ENCODE assay signal across 25 cellular contexts in genomic region chr14:102668291-102668873, GRCh38.
DNase-seq lines count a peak whose midpoint lies in the region; ATAC-seq and TF ChIP-seq lines count a peak whose summit lies in the region.
"Had no signal": no experiment of that assay in that cellular context is flagged by ENCODE, and none has a peak within 500 bp of the region (broad histone marks: within the 10 kb centered on the region; RNA-seq: fewer than 3 reads in every experiment).

No MANE protein-coding gene starts in this region.

- in situ Hi-C loops in gastrocnemius medialis (cut with MboI; ENCODE audit: low sequenced_read_pairs in 4 of 4) (no loop called here), ACHN (cut with HindIII; ENCODE audit: low pct_ligation_motif_present, low pct_unique_long_range_greater_than_20kb, low sequenced_read_pairs) (no loop called here)

- no peak for DNase-seq in activated naive CD8-positive, alpha-beta T cell treated with anti-CD3 and anti-CD28 coated beads for 36 hours
- DNase-seq in NCI-H2196 (lab: John Stamatoyannopoulos, UW; ENCODE audit: unreplicated experiment), result peak; percentile 31
- no peak for DNase-seq in PC-3
- no peak for DNase-seq in activated CD8-positive, alpha-beta memory T cell treated with anti-CD3 and anti-CD28 coated beads for 24 hours
- no peak for DNase-seq in gastrocnemius medialis
- no peak for DNase-seq in ACHN
- DNase-seq: activated CD4-positive, CD25-positive, alpha-beta regulatory T cell treated with anti-CD3 and anti-CD28 coated beads, Interleukin-2, amount 50 U/mL, for 72 hours; activated CD8-positive, alpha-beta T cell treated with anti-CD3 and anti-CD28 coated beads for 36 hours; BE2C; caudate nucleus; CD8-positive, alpha-beta memory T cell; dermis blood vessel endothelial cell; DMS153; esophagus squamous epithelium; foreskin melanocyte; NCI-H1694; NCI-H446 treated with DMSO at 0.1 percent for 48 hours; right cardiac atrium; RPMI8226; stimulated activated CD4-positive, alpha-beta T cell treated with anti-CD3 and anti-CD28 coated beads, Interleukin-2, amount 100 ng/mL, for 24 hours had no signal

- H3K27me3 ChIP-seq in PC-3 (ENCODE audit: low read length) (no peaks in the 10 kb centered on the region), gastrocnemius medialis (no peaks in the 10 kb centered on the region)
- H3K27me3 ChIP-seq: BE2C, esophagus squamous epithelium, tibial nerve had no signal

- no peaks in the 10 kb centered on the region for H3K9me3 ChIP-seq in PC-3 (ENCODE audit: low read length)
- H3K9me3 ChIP-seq in gastrocnemius medialis, result no peaks in the 10 kb centered on the region
- H3K9me3 ChIP-seq: BE2C, esophagus squamous epithelium, tibial nerve had no signal

- H3K9ac ChIP-seq in PC-3 (ENCODE audit: low read length), result no peak overlapping the region
- H3K9ac ChIP-seq: parathyroid adenoma had no signal

- H3K4me1 ChIP-seq in PC-3 (ENCODE audit: insufficient read depth, low read length) (no peaks in the 10 kb centered on the region), gastrocnemius medialis (no peaks in the 10 kb centered on the region)
- H3K4me1 ChIP-seq: parathyroid adenoma, tibial nerve had no signal

- peak; percentile 67 for ATAC-seq in PC-3
- no peak for ATAC-seq in gastrocnemius medialis
- ATAC-seq in HG03442 (IDR thresholded peaks at IDR 0.05; ENCODE audit: unreplicated experiment), result no peak
- ATAC-seq: activated CD8-positive, alpha-beta T cell treated with anti-CD3 and anti-CD28 coated beads for 36 hours; GM23338; right cardiac atrium had no signal

- peaks cover 16% of the 10 kb centered on the region for H3K4me1 Mint-ChIP-seq in activated naive CD8-positive, alpha-beta T cell (ENCODE audit: low read depth)
- H3K4me1 Mint-ChIP-seq in activated naive CD8-positive, alpha-beta T cell treated with anti-CD3 and anti-CD28 coated beads for 36 hours, result peaks cover 19% of the 10 kb centered on the region

- intact Hi-C loops in PC-3 (cut with micrococcal nuclease), result no loop called here
- intact Hi-C loops in gastrocnemius medialis (cut with DNase I; ENCODE audit: low total_unique reads), result no loop called here

- no peaks in the 10 kb centered on the region for H3K27me3 Mint-ChIP-seq in activated naive CD8-positive, alpha-beta T cell
- H3K27me3 Mint-ChIP-seq in activated naive CD8-positive, alpha-beta T cell treated with anti-CD3 and anti-CD28 coated beads for 36 hours, result no peaks in the 10 kb centered on the region
- H3K27me3 Mint-ChIP-seq: activated CD8-positive, alpha-beta T cell treated with anti-CD3 and anti-CD28 coated beads for 36 hours; CD8-positive, alpha-beta memory T cell had no signal

- POLR2A ChIA-PET in PC-3 (lab: Charles Lee; ENCODE audit: unreplicated experiment), result no interaction called here

- H3K36me3 ChIP-seq in PC-3 (ENCODE audit: low read depth, low read length) (no peaks in the 10 kb centered on the region), gastrocnemius medialis (no peaks in the 10 kb centered on the region)
- H3K36me3 ChIP-seq: BE2C, esophagus squamous epithelium, tibial nerve had no signal

- no peak overlapping the region for H2AFZ ChIP-seq in PC-3 (ENCODE audit: low read length)
- H2AFZ ChIP-seq: GM23338, parathyroid adenoma had no signal

- no peaks in the 10 kb centered on the region for H3K9me3 Mint-ChIP-seq in activated naive CD8-positive, alpha-beta T cell (ENCODE audit: low read depth)
- H3K9me3 Mint-ChIP-seq in activated naive CD8-positive, alpha-beta T cell treated with anti-CD3 and anti-CD28 coated beads for 36 hours, result peaks cover 5% of the 10 kb centered on the region
- H3K9me3 Mint-ChIP-seq: GM23338 had no signal

- peaks cover 8% of the 10 kb centered on the region for H3K36me3 Mint-ChIP-seq in activated naive CD8-positive, alpha-beta T cell
- H3K36me3 Mint-ChIP-seq in activated naive CD8-positive, alpha-beta T cell treated with anti-CD3 and anti-CD28 coated beads for 36 hours, result peaks cover 14% of the 10 kb centered on the region

- CTCF ChIA-PET in PC-3 (lab: Charles Lee), result interaction anchor here (0.8 kb wide), 1 partner anchor 26 kb away, joined by 3 read pairs; no protein-coding TSS in a partner anchor

- no peaks in the 10 kb centered on the region for H3K9me2 ChIP-seq in PC-3 (replicated peaks; ENCODE audit: low read length)

- TF ChIP-seq CTCF in PC-3 (conservative IDR thresholded peaks at IDR 0.05; ENCODE audit: low read depth, low read length), result no peak
- TF ChIP-seq CTCF in gastrocnemius medialis (IDR thresholded peaks at IDR 0.05 in 4 of 5, conservative IDR thresholded peaks at IDR 0.05 in 1 of 5), result no peak

- H3F3A ChIP-seq in PC-3 (ENCODE audit: low read length, unreplicated experiment), result no peaks in the 10 kb centered on the region

- no TSS peak for BruUV-seq in PC-3 (replicated peaks; lab: Mats Ljungman, UMichigan)

- peak overlapping the region; percentile 41 for H3K27ac Mint-ChIP-seq in activated naive CD8-positive, alpha-beta T cell
- no peak overlapping the region for H3K27ac Mint-ChIP-seq in activated naive CD8-positive, alpha-beta T cell treated with anti-CD3 and anti-CD28 coated beads for 36 hours
- H3K27ac Mint-ChIP-seq: activated CD8-positive, alpha-beta T cell treated with anti-CD3 and anti-CD28 coated beads for 36 hours; GM23338 had no signal

- H3K4me3 ChIP-seq in PC-3 (ENCODE audit: low read length), result no peak overlapping the region
- no peak overlapping the region for H3K4me3 ChIP-seq in gastrocnemius medialis
- H3K4me3 ChIP-seq: esophagus squamous epithelium, GM23338, tibial nerve had no signal

- H3K4me2 ChIP-seq in PC-3 (ENCODE audit: low read length), result no peak overlapping the region
- H3K4me2 ChIP-seq: GM23338 had no signal

- peaks cover 95% of the 10 kb centered on the region for H3K79me2 ChIP-seq in PC-3 (ENCODE audit: low read length)

- H3K27ac ChIP-seq in PC-3 (ENCODE audit: low read length), result no peak overlapping the region
- H3K27ac ChIP-seq in gastrocnemius medialis, result no peak overlapping the region
- H3K27ac ChIP-seq: esophagus squamous epithelium, parathyroid adenoma, tibial nerve had no signal

- TF ChIP-seq POLR2A in gastrocnemius medialis (IDR thresholded peaks at IDR 0.05), result no peak

- H4K20me1 ChIP-seq in PC-3 (ENCODE audit: low read length), result peaks cover 21% of the 10 kb centered on the region

- no peak overlapping the region for H3K4me3 Mint-ChIP-seq in activated naive CD8-positive, alpha-beta T cell
- no peak overlapping the region for H3K4me3 Mint-ChIP-seq in activated naive CD8-positive, alpha-beta T cell treated with anti-CD3 and anti-CD28 coated beads for 36 hours
- H3K4me3 Mint-ChIP-seq: activated CD8-positive, alpha-beta T cell treated with anti-CD3 and anti-CD28 coated beads for 36 hours; CD8-positive, alpha-beta memory T cell; GM23338 had no signal
